2 cellular contexts compared by ENCODE assay signal in the genomic region with DNA sequence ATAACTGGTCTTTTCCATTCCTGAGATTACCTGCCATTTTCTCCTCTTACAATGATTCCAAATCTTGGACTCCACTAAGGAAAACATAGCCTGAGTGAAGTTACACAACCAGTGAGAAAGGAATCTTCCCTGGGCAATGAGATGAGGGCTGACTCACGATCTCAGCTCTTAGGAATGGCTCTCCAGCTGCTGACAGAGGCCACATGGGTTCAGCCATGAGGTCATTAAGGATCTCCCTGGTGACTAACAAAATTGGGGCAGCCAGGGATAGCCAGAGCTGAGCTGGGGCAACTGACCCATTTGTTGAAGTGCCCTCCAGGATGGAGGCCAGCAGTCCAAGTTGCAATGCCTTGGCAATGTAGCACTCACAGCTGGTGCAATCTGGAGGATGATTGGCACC.
TF ChIP-seq lines count a peak whose summit lies in the region.

No MANE protein-coding gene starts in this region.

TF ChIP-seq in A549, 52 proteins besides CTCF, POLR2A, EP300 and RAD21 (continued from another document):
- TF ChIP-seq, protein P1, sequence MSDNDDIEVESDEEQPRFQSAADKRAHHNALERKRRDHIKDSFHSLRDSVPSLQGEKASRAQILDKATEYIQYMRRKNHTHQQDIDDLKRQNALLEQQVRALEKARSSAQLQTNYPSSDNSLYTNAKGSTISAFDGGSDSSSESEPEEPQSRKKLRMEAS (IDR thresholded peaks at IDR 0.05), result peak; percentile 89
- TF ChIP-seq SMC3 (IDR thresholded peaks at IDR 0.05) (peak; percentile 31; the same call in 1 of the 3 replicates), CEBPB (IDR thresholded peaks at IDR 0.05) (peak; percentile 57 to 90), NFE2L2 (conservative IDR thresholded peaks at IDR 0.05; ENCODE audit: low read length) (no peak), JUNB (IDR thresholded peaks at IDR 0.05) (peak; percentile 76), FOSL2 (IDR thresholded peaks at IDR 0.05) (peak; percentile 70), FOSL2 (CRISPR knock-in tag; IDR thresholded peaks at IDR 0.05) (peak; percentile 87), CHD2 (IDR thresholded peaks at IDR 0.05; ENCODE audit: low read length, partially characterized antibody) (no peak)
- TF ChIP-seq, protein P2, sequence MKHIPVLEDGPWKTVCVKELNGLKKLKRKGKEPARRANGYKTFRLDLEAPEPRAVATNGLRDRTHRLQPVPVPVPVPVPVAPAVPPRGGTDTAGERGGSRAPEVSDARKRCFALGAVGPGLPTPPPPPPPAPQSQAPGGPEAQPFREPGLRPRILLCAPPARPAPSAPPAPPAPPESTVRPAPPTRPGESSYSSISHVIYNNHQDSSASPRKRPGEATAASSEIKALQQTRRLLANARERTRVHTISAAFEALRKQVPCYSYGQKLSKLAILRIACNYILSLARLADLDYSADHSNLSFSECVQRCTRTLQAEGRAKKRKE (CRISPR knock-in tag; IDR thresholded peaks at IDR 0.05; ENCODE audit: low read depth), result 0 out of 2 replicates have a peak, but pooled peaks have one; percentile 41
- TF ChIP-seq, protein P3, sequence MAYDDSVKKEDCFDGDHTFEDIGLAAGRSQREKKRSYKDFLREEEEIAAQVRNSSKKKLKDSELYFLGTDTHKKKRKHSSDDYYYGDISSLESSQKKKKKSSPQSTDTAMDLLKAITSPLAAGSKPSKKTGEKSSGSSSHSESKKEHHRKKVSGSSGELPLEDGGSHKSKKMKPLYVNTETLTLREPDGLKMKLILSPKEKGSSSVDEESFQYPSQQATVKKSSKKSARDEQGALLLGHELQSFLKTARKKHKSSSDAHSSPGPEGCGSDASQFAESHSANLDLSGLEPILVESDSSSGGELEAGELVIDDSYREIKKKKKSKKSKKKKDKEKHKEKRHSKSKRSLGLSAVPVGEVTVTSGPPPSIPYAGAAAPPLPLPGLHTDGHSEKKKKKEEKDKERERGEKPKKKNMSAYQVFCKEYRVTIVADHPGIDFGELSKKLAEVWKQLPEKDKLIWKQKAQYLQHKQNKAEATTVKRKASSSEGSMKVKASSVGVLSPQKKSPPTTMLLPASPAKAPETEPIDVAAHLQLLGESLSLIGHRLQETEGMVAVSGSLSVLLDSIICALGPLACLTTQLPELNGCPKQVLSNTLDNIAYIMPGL (CRISPR knock-in tag; IDR thresholded peaks at IDR 0.05; ENCODE audit: borderline replicate concordance), result no peak
- TF ChIP-seq, protein P4, sequence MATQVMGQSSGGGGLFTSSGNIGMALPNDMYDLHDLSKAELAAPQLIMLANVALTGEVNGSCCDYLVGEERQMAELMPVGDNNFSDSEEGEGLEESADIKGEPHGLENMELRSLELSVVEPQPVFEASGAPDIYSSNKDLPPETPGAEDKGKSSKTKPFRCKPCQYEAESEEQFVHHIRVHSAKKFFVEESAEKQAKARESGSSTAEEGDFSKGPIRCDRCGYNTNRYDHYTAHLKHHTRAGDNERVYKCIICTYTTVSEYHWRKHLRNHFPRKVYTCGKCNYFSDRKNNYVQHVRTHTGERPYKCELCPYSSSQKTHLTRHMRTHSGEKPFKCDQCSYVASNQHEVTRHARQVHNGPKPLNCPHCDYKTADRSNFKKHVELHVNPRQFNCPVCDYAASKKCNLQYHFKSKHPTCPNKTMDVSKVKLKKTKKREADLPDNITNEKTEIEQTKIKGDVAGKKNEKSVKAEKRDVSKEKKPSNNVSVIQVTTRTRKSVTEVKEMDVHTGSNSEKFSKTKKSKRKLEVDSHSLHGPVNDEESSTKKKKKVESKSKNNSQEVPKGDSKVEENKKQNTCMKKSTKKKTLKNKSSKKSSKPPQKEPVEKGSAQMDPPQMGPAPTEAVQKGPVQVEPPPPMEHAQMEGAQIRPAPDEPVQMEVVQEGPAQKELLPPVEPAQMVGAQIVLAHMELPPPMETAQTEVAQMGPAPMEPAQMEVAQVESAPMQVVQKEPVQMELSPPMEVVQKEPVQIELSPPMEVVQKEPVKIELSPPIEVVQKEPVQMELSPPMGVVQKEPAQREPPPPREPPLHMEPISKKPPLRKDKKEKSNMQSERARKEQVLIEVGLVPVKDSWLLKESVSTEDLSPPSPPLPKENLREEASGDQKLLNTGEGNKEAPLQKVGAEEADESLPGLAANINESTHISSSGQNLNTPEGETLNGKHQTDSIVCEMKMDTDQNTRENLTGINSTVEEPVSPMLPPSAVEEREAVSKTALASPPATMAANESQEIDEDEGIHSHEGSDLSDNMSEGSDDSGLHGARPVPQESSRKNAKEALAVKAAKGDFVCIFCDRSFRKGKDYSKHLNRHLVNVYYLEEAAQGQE (IDR thresholded peaks at IDR 0.05), result no peak
- TF ChIP-seq, protein P5, sequence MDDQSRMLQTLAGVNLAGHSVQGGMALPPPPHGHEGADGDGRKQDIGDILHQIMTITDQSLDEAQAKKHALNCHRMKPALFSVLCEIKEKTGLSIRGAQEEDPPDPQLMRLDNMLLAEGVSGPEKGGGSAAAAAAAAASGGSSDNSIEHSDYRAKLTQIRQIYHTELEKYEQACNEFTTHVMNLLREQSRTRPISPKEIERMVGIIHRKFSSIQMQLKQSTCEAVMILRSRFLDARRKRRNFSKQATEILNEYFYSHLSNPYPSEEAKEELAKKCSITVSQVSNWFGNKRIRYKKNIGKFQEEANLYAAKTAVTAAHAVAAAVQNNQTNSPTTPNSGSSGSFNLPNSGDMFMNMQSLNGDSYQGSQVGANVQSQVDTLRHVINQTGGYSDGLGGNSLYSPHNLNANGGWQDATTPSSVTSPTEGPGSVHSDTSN (IDR thresholded peaks at IDR 0.05), result 0 out of 2 replicates have a peak, but pooled peaks have one; percentile 40

TF ChIP-seq in IMR-90, 13 proteins besides CTCF, POLR2A, EP300 and RAD21 (continued from another document):
- TF ChIP-seq, protein P6, sequence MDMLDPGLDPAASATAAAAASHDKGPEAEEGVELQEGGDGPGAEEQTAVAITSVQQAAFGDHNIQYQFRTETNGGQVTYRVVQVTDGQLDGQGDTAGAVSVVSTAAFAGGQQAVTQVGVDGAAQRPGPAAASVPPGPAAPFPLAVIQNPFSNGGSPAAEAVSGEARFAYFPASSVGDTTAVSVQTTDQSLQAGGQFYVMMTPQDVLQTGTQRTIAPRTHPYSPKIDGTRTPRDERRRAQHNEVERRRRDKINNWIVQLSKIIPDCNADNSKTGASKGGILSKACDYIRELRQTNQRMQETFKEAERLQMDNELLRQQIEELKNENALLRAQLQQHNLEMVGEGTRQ (IDR thresholded peaks at IDR 0.05; ENCODE audit: low read depth, low read length), result peak; percentile 81
- TF ChIP-seq CEBPB (IDR thresholded peaks at IDR 0.05; ENCODE audit: low read depth, low read length), result peak; percentile 98
- no peak for TF ChIP-seq MAFK (IDR thresholded peaks at IDR 0.05; ENCODE audit: low read depth, low read length)
- TF ChIP-seq, protein P7, sequence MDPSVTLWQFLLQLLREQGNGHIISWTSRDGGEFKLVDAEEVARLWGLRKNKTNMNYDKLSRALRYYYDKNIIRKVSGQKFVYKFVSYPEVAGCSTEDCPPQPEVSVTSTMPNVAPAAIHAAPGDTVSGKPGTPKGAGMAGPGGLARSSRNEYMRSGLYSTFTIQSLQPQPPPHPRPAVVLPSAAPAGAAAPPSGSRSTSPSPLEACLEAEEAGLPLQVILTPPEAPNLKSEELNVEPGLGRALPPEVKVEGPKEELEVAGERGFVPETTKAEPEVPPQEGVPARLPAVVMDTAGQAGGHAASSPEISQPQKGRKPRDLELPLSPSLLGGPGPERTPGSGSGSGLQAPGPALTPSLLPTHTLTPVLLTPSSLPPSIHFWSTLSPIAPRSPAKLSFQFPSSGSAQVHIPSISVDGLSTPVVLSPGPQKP (IDR thresholded peaks at IDR 0.05; ENCODE audit: borderline replicate concordance, low read depth, low read length), result no peak
- no peak for TF ChIP-seq SMC3 (IDR thresholded peaks at IDR 0.05; ENCODE audit: low read depth, low read length)
- TF ChIP-seq RCOR1 (IDR thresholded peaks at IDR 0.05; ENCODE audit: insufficient replicate concordance, low read length), result peak; percentile 85
- TF ChIP-seq NFE2L2 (IDR thresholded peaks at IDR 0.05; ENCODE audit: low read depth, low read length), result peak; percentile 51; the same call in 1 of the 2 replicates
